In the genomic region with DNA sequence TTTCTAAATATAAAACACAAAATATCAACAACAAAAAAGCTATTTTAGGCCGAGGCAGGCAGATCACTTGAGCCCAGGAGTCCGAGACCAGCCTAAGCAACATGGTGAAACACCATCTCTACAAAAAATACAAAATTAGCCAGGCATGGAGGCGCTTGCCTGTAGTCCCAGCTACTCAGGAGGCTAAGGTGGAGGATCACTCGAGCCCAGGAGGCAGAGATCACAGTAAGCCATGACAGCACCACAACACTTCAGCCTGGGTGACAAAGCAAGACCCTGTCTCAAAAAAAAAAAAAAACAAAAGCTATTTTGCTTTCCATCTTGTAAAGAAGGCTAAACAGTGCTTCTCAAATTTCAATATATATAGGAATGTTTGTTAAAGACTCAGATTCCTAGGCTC, we compare ENCODE assay signal across 14 cellular contexts. TPM values are rescaled to one million over a fixed set of nuclear protein-coding genes. Genes with fewer than 3 reads are reported as not detected.
DNase-seq lines count a peak whose midpoint lies in the region; ATAC-seq and TF ChIP-seq lines count a peak whose summit lies in the region.
"Had no signal": no experiment of that assay in that cellular context is flagged by ENCODE, and none has a peak within 500 bp of the region (broad histone marks: within the 10 kb centered on the region; RNA-seq: fewer than 3 reads in every experiment).

No MANE protein-coding gene starts in this region.

- H3K4me3 Mint-ChIP-seq in activated T-helper 2 cell treated with anti-CD3 and anti-CD28 coated beads, Interferon-gamma antibody, Interleukin-2, Interleukin-4, amounts not matched to agents 10 μg/mL and 5 μg/mL and 100 μg/mL, durations not matched to agents 14 hours and 24 hours and 36 hours (ENCODE audit: low read depth) = peak overlapping the region; percentile 58

- intact Hi-C loops in left ventricle myocardium inferior (cut with micrococcal nuclease) (no loop called here), cardiac septum (cut with DNase I) (no loop called here)
- intact Hi-C loops in activated T-helper 2 cell treated with anti-CD3 and anti-CD28 coated beads, Interferon-gamma antibody, Interleukin-2, Interleukin-4, amounts not matched to agents 10 μg/mL and 5 μg/mL and 100 μg/mL, durations not matched to agents 14 hours and 24 hours and 36 hours (cut with micrococcal nuclease) = no loop called here

- H3K4me3 ChIP-seq in left ventricle myocardium inferior = peak overlapping the region; percentile 2
- H3K4me3 ChIP-seq: smooth muscle cell, vagina had no signal

- H3K4me1 Mint-ChIP-seq in activated T-helper 2 cell treated with anti-CD3 and anti-CD28 coated beads, Interferon-gamma antibody, Interleukin-2, Interleukin-4, amounts not matched to agents 10 μg/mL and 5 μg/mL and 100 μg/mL, durations not matched to agents 14 hours and 24 hours and 36 hours (ENCODE audit: low read depth) = peaks cover 21% of the 10 kb centered on the region

- ATAC-seq in HG02610 (IDR thresholded peaks at IDR 0.05; ENCODE audit: unreplicated experiment) = peak; percentile 23
- no peak for ATAC-seq in HG02763 (IDR thresholded peaks at IDR 0.05; ENCODE audit: unreplicated experiment)
- no peak for ATAC-seq in activated naive CD4-positive, alpha-beta T cell treated with anti-CD3 and anti-CD28 coated beads, Interleukin-2, amount 50 U/mL, for 72 hours
- ATAC-seq: left cardiac atrium had no signal

- DNase-seq in left ventricle myocardium inferior = no peak
- DNase-seq in cardiac septum (ENCODE audit: low spot score) = no peak
- DNase-seq in activated T-helper 2 cell treated with anti-CD3 and anti-CD28 coated beads, Interferon-gamma antibody, Interleukin-2, Interleukin-4, amounts not matched to agents 10 μg/mL and 5 μg/mL and 100 μg/mL, durations not matched to agents 14 hours and 24 hours and 36 hours (ENCODE audit: low spot score) = no peak
- DNase-seq in SIG-M5 (lab: John Stamatoyannopoulos, UW) = no peak
- DNase-seq in activated naive CD4-positive, alpha-beta T cell treated with anti-CD3 and anti-CD28 coated beads, Interleukin-2, amount 50 U/mL, for 72 hours (ENCODE audit: low spot score in 2 of 2) = no peak
- DNase-seq in NCI-H2196 (lab: John Stamatoyannopoulos, UW; ENCODE audit: unreplicated experiment) = no peak
- DNase-seq: AML-193; effector CD8-positive, alpha-beta T cell; left cardiac atrium; NCI-H2107 had no signal

- H3K27ac Mint-ChIP-seq in activated T-helper 2 cell treated with anti-CD3 and anti-CD28 coated beads, Interferon-gamma antibody, Interleukin-2, Interleukin-4, amounts not matched to agents 10 μg/mL and 5 μg/mL and 100 μg/mL, durations not matched to agents 14 hours and 24 hours and 36 hours = peak overlapping the region; percentile 73
- H3K27ac Mint-ChIP-seq in activated naive CD4-positive, alpha-beta T cell treated with anti-CD3 and anti-CD28 coated beads, Interleukin-2, amount 50 U/mL, for 72 hours = peak overlapping the region in 1 of 2 donors; percentile 75

- no peaks in the 10 kb centered on the region for H3K27me3 Mint-ChIP-seq in activated T-helper 2 cell treated with anti-CD3 and anti-CD28 coated beads, Interferon-gamma antibody, Interleukin-2, Interleukin-4, amounts not matched to agents 10 μg/mL and 5 μg/mL and 100 μg/mL, durations not matched to agents 14 hours and 24 hours and 36 hours (ENCODE audit: low read depth)

- no peaks in the 10 kb centered on the region for H3K9me3 ChIP-seq in left ventricle myocardium inferior (replicated peaks)
- H3K9me3 ChIP-seq: vagina had no signal

- no peaks in the 10 kb centered on the region for H3K9me3 Mint-ChIP-seq in activated T-helper 2 cell treated with anti-CD3 and anti-CD28 coated beads, Interferon-gamma antibody, Interleukin-2, Interleukin-4, amounts not matched to agents 10 μg/mL and 5 μg/mL and 100 μg/mL, durations not matched to agents 14 hours and 24 hours and 36 hours
- H3K9me3 Mint-ChIP-seq in activated naive CD4-positive, alpha-beta T cell treated with anti-CD3 and anti-CD28 coated beads, Interleukin-2, amount 50 U/mL, for 72 hours = no peaks in the 10 kb centered on the region

- peaks cover 53% of the 10 kb centered on the region for H3K4me1 ChIP-seq in left ventricle myocardium inferior

- no peaks in the 10 kb centered on the region for H3K27me3 ChIP-seq in left ventricle myocardium inferior (ENCODE audit: low read depth)
- H3K27me3 ChIP-seq: vagina had no signal

- no peak for TF ChIP-seq CTCF in left ventricle myocardium inferior (IDR thresholded peaks at IDR 0.05; ENCODE audit: borderline replicate concordance)

- H3K27ac ChIP-seq in left ventricle myocardium inferior (replicated peaks) = peak overlapping the region; percentile 47
- H3K27ac ChIP-seq: vagina had no signal

- H3K36me3 ChIP-seq in left ventricle myocardium inferior = peaks cover 55% of the 10 kb centered on the region

- H3K36me3 Mint-ChIP-seq in activated T-helper 2 cell treated with anti-CD3 and anti-CD28 coated beads, Interferon-gamma antibody, Interleukin-2, Interleukin-4, amounts not matched to agents 10 μg/mL and 5 μg/mL and 100 μg/mL, durations not matched to agents 14 hours and 24 hours and 36 hours (ENCODE audit: low read depth) = peaks cover 54% of the 10 kb centered on the region
- H3K36me3 Mint-ChIP-seq in activated naive CD4-positive, alpha-beta T cell treated with anti-CD3 and anti-CD28 coated beads, Interleukin-2, amount 50 U/mL, for 72 hours = peaks cover 6 to 28% of the 10 kb centered on the region in 2 donors

RNA-seq across cellular contexts. Expression of a gene that starts 11.3 kb away (rescaled TPM):
- total RNA-seq in left ventricle myocardium inferior (34.4 TPM), cardiac septum (22.5 TPM)
- 63.7 and 66.7 TPM in 2 replicates for total RNA-seq in activated T-helper 2 cell treated with anti-CD3 and anti-CD28 coated beads, Interferon-gamma antibody, Interleukin-2, Interleukin-4, amounts not matched to agents 10 μg/mL and 5 μg/mL and 100 μg/mL, durations not matched to agents 14 hours and 24 hours and 36 hours
- 10 to 100 TPM; 20.6 to 28.1 TPM for total RNA-seq in activated naive CD4-positive, alpha-beta T cell treated with anti-CD3 and anti-CD28 coated beads, Interleukin-2, amount 50 U/mL, for 72 hours

RNA-seq across cellular contexts. Expression of a gene that starts 47.7 kb away (rescaled TPM):
- total RNA-seq in left ventricle myocardium inferior (501 TPM), cardiac septum (429 TPM)
- total RNA-seq in activated T-helper 2 cell treated with anti-CD3 and anti-CD28 coated beads, Interferon-gamma antibody, Interleukin-2, Interleukin-4, amounts not matched to agents 10 μg/mL and 5 μg/mL and 100 μg/mL, durations not matched to agents 14 hours and 24 hours and 36 hours = 455 and 459 TPM in 2 replicates
- total RNA-seq in activated naive CD4-positive, alpha-beta T cell treated with anti-CD3 and anti-CD28 coated beads, Interleukin-2, amount 50 U/mL, for 72 hours = 100 to 1,000 TPM; 289 to 522 TPM
